ENCODE assay signal across 12 cellular contexts in genomic region chr3:188854395-188855149, GRCh38.
DNase-seq lines count a peak whose midpoint lies in the region; ATAC-seq, FAIRE-seq and TF ChIP-seq lines count a peak whose summit lies in the region.
"Had no signal": no experiment of that assay in that cellular context is flagged by ENCODE, and none has a peak within 500 bp of the region (broad histone marks: within the 10 kb centered on the region; RNA-seq: fewer than 3 reads in every experiment).

No MANE protein-coding gene starts in this region.

- H4K20me1 ChIP-seq in hepatocyte (ENCODE audit: insufficient read depth, poor library complexity, severe bottlenecking) = no peaks in the 10 kb centered on the region

- 100% methylated on average over 3 of the region's 3 CpGs for WGBS in hepatocyte (ENCODE audit: low lambda C conversion rate, missing lambda C conversion rate)

- H3K4me2 ChIP-seq in hepatocyte = no peak overlapping the region

- no peak for FAIRE-seq in D721Med (lab: Jason Lieb, UNC)
- FAIRE-seq: endothelial cell of umbilical vein had no signal

- no peak overlapping the region for H3K9ac ChIP-seq in stomach smooth muscle (ENCODE audit: low read length in 2 of 2)

- TF ChIP-seq CTCF in hepatocyte (IDR thresholded peaks at IDR 0.05; ENCODE audit: poor library complexity) (no peak), D721Med (IDR thresholded peaks at IDR 0.05; ENCODE audit: insufficient read depth, missing control alignments) (no peak)

- DNase-seq in HCEC 1CT (peak; percentile 67), caudate nucleus (lab: John Stamatoyannopoulos, UW) (peak in 20 of 61 donors; percentile 3 to 55 (median 10)), hepatocyte (ENCODE audit: low spot score) (no peak), D721Med (ENCODE audit: insufficient read length, low spot score) (no peak), NCI-H774 (lab: John Stamatoyannopoulos, UW) (no peak)
- DNase-seq: activated naive CD8-positive, alpha-beta T cell treated with anti-CD3 and anti-CD28 coated beads, Interleukin-2, amount 10 ng/mL, durations not matched to agents 7 days and 5 days; COR-L47; testis had no signal

- peak overlapping the region; percentile 60 for H3K27ac ChIP-seq in caudate nucleus (ENCODE audit: low read depth, low read length)
- H3K27ac ChIP-seq in hepatocyte = peak overlapping the region; percentile 9
- peak overlapping the region; percentile 38 for H3K27ac ChIP-seq in stomach smooth muscle (ENCODE audit: low read length)
- H3K27ac ChIP-seq: testis had no signal

- H3K9me3 ChIP-seq in hepatocyte (ENCODE audit: low read depth) (no peaks in the 10 kb centered on the region), stomach smooth muscle (ENCODE audit: control insufficient read depth in 2 of 2, low read length in 2 of 2) (no peaks in the 10 kb centered on the region)
- H3K9me3 ChIP-seq: testis had no signal

- H3K4me3 ChIP-seq in hepatocyte (no peak overlapping the region), stomach smooth muscle (ENCODE audit: low read length in 2 of 2) (no peak overlapping the region)
- H3K4me3 ChIP-seq: testis had no signal

- H3K27me3 ChIP-seq in hepatocyte = no peaks in the 10 kb centered on the region
- H3K27me3 ChIP-seq in stomach smooth muscle (ENCODE audit: control insufficient read depth in 1 of 2, insufficient read depth in 2 of 2, low read length in 2 of 2) = no peaks in the 10 kb centered on the region
- H3K27me3 ChIP-seq: testis had no signal

- H3K36me3 ChIP-seq in hepatocyte (replicated peaks; ENCODE audit: insufficient read depth, low read depth) = no peaks in the 10 kb centered on the region
- no peaks in the 10 kb centered on the region for H3K36me3 ChIP-seq in stomach smooth muscle (ENCODE audit: control insufficient read depth in 2 of 2, insufficient read depth in 2 of 2, low read length in 2 of 2)

- H3K9me2 ChIP-seq in hepatocyte (replicated peaks; ENCODE audit: insufficient read depth) = no peaks in the 10 kb centered on the region

- peaks cover 5% of the 10 kb centered on the region for H3K79me2 ChIP-seq in hepatocyte

- ATAC-seq in GM18870 (IDR thresholded peaks at IDR 0.05; ENCODE audit: unreplicated experiment) = no peak
- ATAC-seq in HG03520 (IDR thresholded peaks at IDR 0.05; ENCODE audit: unreplicated experiment) = no peak

- H2AFZ ChIP-seq in hepatocyte = no peak overlapping the region

- H3K4me1 ChIP-seq in hepatocyte (ENCODE audit: insufficient read depth) (peaks cover 14% of the 10 kb centered on the region), stomach smooth muscle (ENCODE audit: control insufficient read depth, insufficient read depth, low read length) (peaks cover 11% of the 10 kb centered on the region)
- H3K4me1 ChIP-seq: testis had no signal

Comparison
In these comparisons a context has a peak if more than half of its experiments do, and no peak if none do; other contexts are left out.
1. H3K27ac ChIP-seq: peak in every context shown above with its lines; median percentile 60 in caudate nucleus; 38 in stomach smooth muscle; 9 in hepatocyte.